In genomic region chr6:43242908-43243648, GRCh38 we compare ENCODE assay signal across 13 cellular contexts. TPM values are rescaled to one million over a fixed set of nuclear protein-coding genes. Genes with fewer than 3 reads are reported as not detected.
A peak's percentile ranks its signal among the peaks of the same experiment; 100 is the strongest.
DNase-seq lines count a peak whose midpoint lies in the region; ATAC-seq and TF ChIP-seq lines count a peak whose summit lies in the region.
"Had no signal": no experiment of that assay in that cellular context is flagged by ENCODE, and none has a peak within 500 bp of the region (broad histone marks: within the 10 kb centered on the region; RNA-seq: fewer than 3 reads in every experiment).

TTBK1 (plus strand) TSS chr6:43243481; CDS start chr6:43246661, 3,180 bp downstream.

- H3K4me3 ChIP-seq in GM23338 (peak within 1 kb of the TSS; percentile 50), sigmoid colon (no peak within 1 kb of the TSS)

- no peak for TF ChIP-seq EP300 in sigmoid colon (IDR thresholded peaks at IDR 0.05)

- H3K9me3 ChIP-seq in sigmoid colon: no peaks in the 10 kb centered on the region

- H3K36me3 Mint-ChIP-seq in GM23338 (ENCODE audit: low read depth): no peaks in the 10 kb centered on the region

- DNase-seq in Ammon's horn (ENCODE audit: low spot score) (peak; percentile 70), GM23338 (ENCODE audit: low spot score) (peak; percentile 64), T-helper 22 cell (ENCODE audit: low read depth) (peak; percentile 18), hippocampal formation (lab: John Stamatoyannopoulos, UW) (peak; percentile 16 to 24), sigmoid colon (no peak), NOMO-1 treated with DMSO at 0.1 percent for 48 hours (lab: John Stamatoyannopoulos, UW; ENCODE audit: unreplicated experiment) (no peak), mesenteric fat pad (ENCODE audit: low spot score) (no peak), NCI-H2196 (lab: John Stamatoyannopoulos, UW; ENCODE audit: unreplicated experiment) (no peak)
- DNase-seq: NK-92 treated with Interleukin-12 subunit alpha and Interleukin-12 subunit beta, amount 100 ng/mL, for 24 hours had no signal

- ATAC-seq in GM23338: no peak
- ATAC-seq: HCT116 had no signal

- H2AFZ ChIP-seq in GM23338: no peak within 1 kb of the TSS; the same call in 1 of the 2 replicates

- H3K27me3 ChIP-seq in GM23338 (ENCODE audit: insufficient read depth) (peaks cover 64% of the 10 kb centered on the region), sigmoid colon (peaks cover 14 to 64% (median 21%) of the 10 kb centered on the region in 3 donors)

- H3K27ac Mint-ChIP-seq in GM23338: no peak within 1 kb of the TSS
- H3K27ac Mint-ChIP-seq: memory B cell; stimulated activated naive CD8-positive, alpha-beta T cell treated with anti-CD3 and anti-CD28 coated beads, Interleukin-15, Interleukin-2, amounts not matched to agents 100 ng/mL and 50 ng/mL, for 24 hours had no signal

- no peaks in the 10 kb centered on the region for H3K36me3 ChIP-seq in GM23338 (ENCODE audit: insufficient read depth)
- no peaks in the 10 kb centered on the region for H3K36me3 ChIP-seq in sigmoid colon

- H3K79me2 ChIP-seq in GM23338 (replicated peaks; ENCODE audit: insufficient read depth): no peaks in the 10 kb centered on the region

- H4K20me1 ChIP-seq in GM23338 (replicated peaks; ENCODE audit: insufficient read depth): no peaks in the 10 kb centered on the region

- no peak within 1 kb of the TSS for H3K4me3 Mint-ChIP-seq in GM23338
- H3K4me3 Mint-ChIP-seq: memory B cell; stimulated activated naive CD8-positive, alpha-beta T cell treated with anti-CD3 and anti-CD28 coated beads, Interleukin-15, Interleukin-2, amounts not matched to agents 100 ng/mL and 50 ng/mL, for 24 hours had no signal

- H3K9me2 ChIP-seq in GM23338 (ENCODE audit: insufficient read depth): no peaks in the 10 kb centered on the region

- peaks cover 5% of the 10 kb centered on the region for H3K4me1 Mint-ChIP-seq in GM23338

- TF ChIP-seq POLR2A in sigmoid colon (IDR thresholded peaks at IDR 0.05): no peak

- peak within 1 kb of the TSS; percentile 71 for H3K4me2 ChIP-seq in GM23338

- 12% methylated on average over 45 of the region's 45 CpGs for WGBS in sigmoid colon, 2 donors

- TF ChIP-seq CTCF in GM23338 (conservative IDR thresholded peaks at IDR 0.05; ENCODE audit: low read depth in 2 of 2) (no peak), sigmoid colon (IDR thresholded peaks at IDR 0.05) (no peak)

- peaks cover 11% of the 10 kb centered on the region for H3K4me1 ChIP-seq in GM23338 (ENCODE audit: insufficient read depth)
- H3K4me1 ChIP-seq in sigmoid colon: peaks cover 0 to 15% (median 12%) of the 10 kb centered on the region in 4 donors

- peaks cover 15% of the 10 kb centered on the region for H3K27me3 Mint-ChIP-seq in GM23338 (ENCODE audit: insufficient read depth, low read depth, poor library complexity)

- no peaks in the 10 kb centered on the region; the same call in 2 of the 3 replicates for H3K9me3 Mint-ChIP-seq in GM23338
- H3K9me3 Mint-ChIP-seq: stimulated activated naive CD8-positive, alpha-beta T cell treated with anti-CD3 and anti-CD28 coated beads, Interleukin-15, Interleukin-2, amounts not matched to agents 100 ng/mL and 50 ng/mL, for 24 hours had no signal

- no peak within 1 kb of the TSS for H3K27ac ChIP-seq in GM23338 (ENCODE audit: low read depth)
- no peak within 1 kb of the TSS for H3K27ac ChIP-seq in sigmoid colon

- intact Hi-C loops in sigmoid colon (cut with DNase I): no loop called here

- peaks cover 7% of the 10 kb centered on the region; the same call in 1 of the 2 replicates for H3F3A ChIP-seq in GM23338 (replicated peaks; ENCODE audit: low read depth)

TF ChIP-seq in GM23338, 12 proteins besides CTCF, POLR2A, EP300 and RAD21:
- TF ChIP-seq, protein P1, sequence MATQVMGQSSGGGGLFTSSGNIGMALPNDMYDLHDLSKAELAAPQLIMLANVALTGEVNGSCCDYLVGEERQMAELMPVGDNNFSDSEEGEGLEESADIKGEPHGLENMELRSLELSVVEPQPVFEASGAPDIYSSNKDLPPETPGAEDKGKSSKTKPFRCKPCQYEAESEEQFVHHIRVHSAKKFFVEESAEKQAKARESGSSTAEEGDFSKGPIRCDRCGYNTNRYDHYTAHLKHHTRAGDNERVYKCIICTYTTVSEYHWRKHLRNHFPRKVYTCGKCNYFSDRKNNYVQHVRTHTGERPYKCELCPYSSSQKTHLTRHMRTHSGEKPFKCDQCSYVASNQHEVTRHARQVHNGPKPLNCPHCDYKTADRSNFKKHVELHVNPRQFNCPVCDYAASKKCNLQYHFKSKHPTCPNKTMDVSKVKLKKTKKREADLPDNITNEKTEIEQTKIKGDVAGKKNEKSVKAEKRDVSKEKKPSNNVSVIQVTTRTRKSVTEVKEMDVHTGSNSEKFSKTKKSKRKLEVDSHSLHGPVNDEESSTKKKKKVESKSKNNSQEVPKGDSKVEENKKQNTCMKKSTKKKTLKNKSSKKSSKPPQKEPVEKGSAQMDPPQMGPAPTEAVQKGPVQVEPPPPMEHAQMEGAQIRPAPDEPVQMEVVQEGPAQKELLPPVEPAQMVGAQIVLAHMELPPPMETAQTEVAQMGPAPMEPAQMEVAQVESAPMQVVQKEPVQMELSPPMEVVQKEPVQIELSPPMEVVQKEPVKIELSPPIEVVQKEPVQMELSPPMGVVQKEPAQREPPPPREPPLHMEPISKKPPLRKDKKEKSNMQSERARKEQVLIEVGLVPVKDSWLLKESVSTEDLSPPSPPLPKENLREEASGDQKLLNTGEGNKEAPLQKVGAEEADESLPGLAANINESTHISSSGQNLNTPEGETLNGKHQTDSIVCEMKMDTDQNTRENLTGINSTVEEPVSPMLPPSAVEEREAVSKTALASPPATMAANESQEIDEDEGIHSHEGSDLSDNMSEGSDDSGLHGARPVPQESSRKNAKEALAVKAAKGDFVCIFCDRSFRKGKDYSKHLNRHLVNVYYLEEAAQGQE (IDR thresholded peaks at IDR 0.05; ENCODE audit: unreplicated experiment): no peak
- peak; percentile 96 for TF ChIP-seq CREB1 (CRISPR knock-in tag; IDR thresholded peaks at IDR 0.05; ENCODE audit: low read depth)

RNA-seq across cellular contexts. Expression of gene TTBK1, which starts in this region (rescaled TPM):
- total RNA-seq in GM23338 (2014; rRNA removed; shearing (Covaris generic)): 1.1 and 1.2 TPM in 2 replicates
- 0.14 and 0.29 TPM in 2 replicates for polyA plus RNA-seq in GM23338 (2016; fragmentation: Nextera tagmentation; extraction: Ambion mirVana)
- under 1 TPM in 3 of 4 donors, not detected in 1; under 0.01 to 0.55 (median 0.27) TPM for total RNA-seq in sigmoid colon
- polyA plus RNA-seq in sigmoid colon: under 1 TPM; under 0.01 to 0.41 (median 0.23) TPM
- total RNA-seq in mesenteric fat pad: 0.06 TPM
- total RNA-seq: skeletal muscle tissue had no signal

Comparison
In these comparisons a context has a peak if more than half of its experiments do, and no peak if none do; other contexts are left out.
1. DNase-seq: peak in Ammon's horn (single experiment), GM23338 (single experiment), T-helper 22 cell (single experiment) and hippocampal formation (2 of 2); none in sigmoid colon (single experiment), NOMO-1 treated with DMSO at 0.1 percent for 48 hours (single experiment), mesenteric fat pad (single experiment) and NCI-H2196 (single experiment).